ENCODE assay signal across 8 cellular contexts in the genomic region with DNA sequence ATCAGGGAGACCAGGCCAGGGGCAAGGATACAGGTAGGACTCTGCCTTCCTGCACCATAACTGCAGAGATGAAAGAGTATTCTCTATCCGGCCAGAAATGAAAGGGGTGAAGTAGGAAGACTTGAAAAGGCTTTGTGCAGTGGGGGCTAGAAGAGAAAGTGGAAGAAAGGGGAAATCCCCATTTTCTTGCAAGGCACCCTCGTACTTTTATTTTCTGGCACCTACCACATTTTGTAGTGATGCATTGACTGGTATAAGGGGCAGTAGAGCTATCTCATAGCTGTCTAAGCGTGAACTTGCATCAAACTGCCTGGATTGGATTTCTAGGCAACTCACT. TPM values are rescaled to one million over a fixed set of nuclear protein-coding genes. Genes with fewer than 3 reads are reported as not detected.
A peak's percentile ranks its signal among the peaks of the same experiment; 100 is the strongest.
DNase-seq lines count a peak whose midpoint lies in the region; ATAC-seq and TF ChIP-seq lines count a peak whose summit lies in the region.

No MANE protein-coding gene starts in this region.

- H3K27me3 ChIP-seq in mononuclear cell (ENCODE audit: insufficient read depth, low read length), result no peaks in the 10 kb centered on the region

- no peaks in the 10 kb centered on the region for H3K9me3 ChIP-seq in mononuclear cell (ENCODE audit: low read depth, low read length)

- in situ Hi-C loops in astrocyte of the cerebellum (cut with HindIII; ENCODE audit: low sequenced_read_pairs), result loop anchor here (25.0 kb wide), 2 partner anchors 237 to 337 kb away; no protein-coding TSS in a partner anchor

- no peak for TF ChIP-seq CTCF in astrocyte of the cerebellum (IDR thresholded peaks at IDR 0.05; ENCODE audit: low read depth, low read length, missing control alignments)

- H3K4me1 ChIP-seq in mononuclear cell (ENCODE audit: insufficient read depth, low read length), result peaks cover 51% of the 10 kb centered on the region

- peak; percentile 41 for DNase-seq in stimulated activated CD4-positive, alpha-beta T cell treated with anti-CD3 and anti-CD28 coated beads, Interleukin-4, amount 100 ng/mL, for 24 hours
- DNase-seq in stimulated activated CD4-positive, alpha-beta T cell treated with anti-CD3 and anti-CD28 coated beads, Interleukin-15, amount 100 ng/mL, for 24 hours, result no peak
- DNase-seq in astrocyte of the cerebellum (ENCODE audit: low read depth) (no peak), DMS114 treated with DMSO at 0.1 percent for 48 hours (lab: John Stamatoyannopoulos, UW; ENCODE audit: unreplicated experiment) (no peak), HUDEP-2 (lab: John Stamatoyannopoulos, UW; ENCODE audit: unreplicated experiment in 76 of 76) (no peak)

- H3K4me3 ChIP-seq in astrocyte of the cerebellum (ENCODE audit: low read depth, low read length) (peak overlapping the region; percentile 48), mononuclear cell (ENCODE audit: low read length) (peak overlapping the region; percentile 62)

- ATAC-seq in HG03571 (IDR thresholded peaks at IDR 0.05; ENCODE audit: unreplicated experiment), result peak; percentile 19
- no peak for ATAC-seq in GM19467 (IDR thresholded peaks at IDR 0.05; ENCODE audit: unreplicated experiment)

RNA-seq across cellular contexts. Expression of gene CAMK2G, which starts 0.8 kb away (rescaled TPM):
- total RNA-seq in mononuclear cell, result 25.9 TPM

RNA-seq across cellular contexts. Expression of gene PLAU, which starts 35.8 kb away (rescaled TPM):
- total RNA-seq in mononuclear cell, result 9.7 TPM
